16 cellular contexts compared by ENCODE assay signal in genomic region chr7:8833355-8833754, GRCh38.
DNase-seq lines count a peak whose midpoint lies in the region; ATAC-seq and TF ChIP-seq lines count a peak whose summit lies in the region.
"Had no signal": no experiment of that assay in that cellular context is flagged by ENCODE, and none has a peak within 500 bp of the region (broad histone marks: within the 10 kb centered on the region; RNA-seq: fewer than 3 reads in every experiment).

No MANE protein-coding gene starts in this region.

- no peak overlapping the region for H3K27ac ChIP-seq in PC-3 (ENCODE audit: low read length)
- H3K27ac ChIP-seq: 22Rv1; A549; BLaER1 treated with 17β-estradiol and CSF1 and Interleukin-3, amounts not matched to agents 10 nM and 100 nM; C4-2B had no signal

- H3K4me1 ChIP-seq in PC-3 (ENCODE audit: insufficient read depth, low read length) = no peaks in the 10 kb centered on the region
- H3K4me1 ChIP-seq: A549; BLaER1 treated with 17β-estradiol and CSF1 and Interleukin-3, amounts not matched to agents 10 nM and 100 nM; Caco-2 had no signal

- ATAC-seq in PC-3 = peak; percentile 61
- ATAC-seq: A549; CD8-positive, alpha-beta T cell had no signal

- no peaks in the 10 kb centered on the region for H3K9me2 ChIP-seq in PC-3 (replicated peaks; ENCODE audit: low read length)

- no peaks in the 10 kb centered on the region for H3K27me3 ChIP-seq in PC-3 (ENCODE audit: low read length)
- H3K27me3 ChIP-seq: BLaER1 treated with 17β-estradiol and CSF1 and Interleukin-3, amounts not matched to agents 10 nM and 100 nM had no signal

- peak; percentile 1 for DNase-seq in NCI-H2227 (lab: John Stamatoyannopoulos, UW; ENCODE audit: unreplicated experiment)
- DNase-seq in NCI-H2227 treated with DMSO at 0.1 percent for 48 hours (lab: John Stamatoyannopoulos, UW) = no peak
- peak; percentile 4 for DNase-seq in PC-3
- DNase-seq in NCI-H1092 (lab: John Stamatoyannopoulos, UW) = no peak
- no peak for DNase-seq in HPDE6-E6E7 (ENCODE audit: extremely low spot score)
- DNase-seq: AML-193; Caco-2; Calu3; CD4-positive, alpha-beta T cell; CD8-positive, alpha-beta T cell; DMS79 treated with DMSO at 0.1 percent for 48 hours; GF-D8 had no signal

- H3K9me3 ChIP-seq in PC-3 (ENCODE audit: low read length) = no peaks in the 10 kb centered on the region
- H3K9me3 ChIP-seq: A549; BLaER1 treated with 17β-estradiol and CSF1 and Interleukin-3, amounts not matched to agents 10 nM and 100 nM; Caco-2 had no signal

- BruUV-seq in PC-3 (replicated peaks; lab: Mats Ljungman, UMichigan) = no TSS peak

- intact Hi-C loops in PC-3 (cut with micrococcal nuclease) = no loop called here

- H3K4me2 ChIP-seq in PC-3 (ENCODE audit: low read length) = no peak overlapping the region
- H3K4me2 ChIP-seq: A549; BLaER1 treated with 17β-estradiol and CSF1 and Interleukin-3, amounts not matched to agents 10 nM and 100 nM had no signal

- no peak overlapping the region for H3K9ac ChIP-seq in PC-3 (ENCODE audit: low read length)
- H3K9ac ChIP-seq: BLaER1 treated with 17β-estradiol and CSF1 and Interleukin-3, amounts not matched to agents 10 nM and 100 nM had no signal

- no peaks in the 10 kb centered on the region for H3K79me2 ChIP-seq in PC-3 (ENCODE audit: low read length)

- CTCF ChIA-PET in PC-3 (lab: Charles Lee) = no interaction called here

- no peaks in the 10 kb centered on the region for H3K36me3 ChIP-seq in PC-3 (ENCODE audit: low read depth, low read length)
- H3K36me3 ChIP-seq: BLaER1 treated with 17β-estradiol and CSF1 and Interleukin-3, amounts not matched to agents 10 nM and 100 nM had no signal

- no peaks in the 10 kb centered on the region for H3F3A ChIP-seq in PC-3 (ENCODE audit: low read length, unreplicated experiment)

- TF ChIP-seq CTCF in PC-3 (conservative IDR thresholded peaks at IDR 0.05; ENCODE audit: low read depth, low read length) = no peak

- no peak overlapping the region for H2AFZ ChIP-seq in PC-3 (ENCODE audit: low read length)

- POLR2A ChIA-PET in PC-3 (lab: Charles Lee; ENCODE audit: unreplicated experiment) = no interaction called here

- H4K20me1 ChIP-seq in PC-3 (ENCODE audit: low read length) = no peaks in the 10 kb centered on the region
- H4K20me1 ChIP-seq: BLaER1 treated with 17β-estradiol and CSF1 and Interleukin-3, amounts not matched to agents 10 nM and 100 nM had no signal

- no peak overlapping the region for H3K4me3 ChIP-seq in PC-3 (ENCODE audit: low read length)
- H3K4me3 ChIP-seq: A549; BLaER1 treated with 17β-estradiol and CSF1 and Interleukin-3, amounts not matched to agents 10 nM and 100 nM had no signal

Comparison
In these comparisons a context has a peak if more than half of its experiments do, and no peak if none do; other contexts are left out.
1. DNase-seq: peak in NCI-H2227 (single experiment) and PC-3 (single experiment); none in NCI-H2227 treated with DMSO at 0.1 percent for 48 hours (single experiment), NCI-H1092 (single experiment) and HPDE6-E6E7 (single experiment).